19 cellular contexts compared by ENCODE assay signal in genomic region chr11:2808850-2809847, GRCh38.
DNase-seq lines count a peak whose midpoint lies in the region; ATAC-seq and TF ChIP-seq lines count a peak whose summit lies in the region.
"Had no signal": no experiment of that assay in that cellular context is flagged by ENCODE, and none has a peak within 500 bp of the region (broad histone marks: within the 10 kb centered on the region; RNA-seq: fewer than 3 reads in every experiment).

No MANE protein-coding gene starts in this region.

- TF ChIP-seq POLR2A in right lobe of liver (IDR thresholded peaks at IDR 0.05) = no peak

- H3K4me1 ChIP-seq in right lobe of liver (no peaks in the 10 kb centered on the region), PC-3 (ENCODE audit: insufficient read depth, low read length) (0 out of 2 replicates have a peak, but pooled peaks cover 3% of the 10 kb centered on the region)

- H3F3A ChIP-seq in PC-3 (ENCODE audit: low read length, unreplicated experiment) = no peaks in the 10 kb centered on the region

- H3K79me2 ChIP-seq in PC-3 (ENCODE audit: low read length) = no peaks in the 10 kb centered on the region

- no peak overlapping the region for H3K9ac ChIP-seq in PC-3 (ENCODE audit: low read length)

- no peaks in the 10 kb centered on the region for H3K27me3 ChIP-seq in right lobe of liver
- no peaks in the 10 kb centered on the region for H3K27me3 ChIP-seq in PC-3 (ENCODE audit: low read length)
- H3K27me3 ChIP-seq: esophagus muscularis mucosa, neutrophil had no signal

- BruUV-seq in PC-3 (replicated peaks; lab: Mats Ljungman, UMichigan) = no TSS peak

- H3K9me3 Mint-ChIP-seq in activated T-helper 17 cell treated with anti-CD3 and anti-CD28 coated beads, Interleukin-2, amount 50 U/mL, for 72 hours = peaks cover 4% of the 10 kb centered on the region
- no peaks in the 10 kb centered on the region for H3K9me3 Mint-ChIP-seq in effector memory CD8-positive, alpha-beta T cell
- H3K9me3 Mint-ChIP-seq: immature natural killer cell had no signal

- peak; percentile 15 for DNase-seq in NCI-H748 (lab: John Stamatoyannopoulos, UW; ENCODE audit: unreplicated experiment)
- DNase-seq in NCI-H748 treated with DMSO at 0.1 percent for 48 hours (lab: John Stamatoyannopoulos, UW) = no peak
- DNase-seq in right lobe of liver = peak in 2 of 3 donors; percentile 3 to 29
- DNase-seq in stimulated activated CD8-positive, alpha-beta memory T cell treated with anti-CD3 and anti-CD28 coated beads, Interleukin-4, amount 100 ng/mL, for 48 hours = peak; percentile 39
- no peak for DNase-seq in PC-3
- DNase-seq in effector memory CD8-positive, alpha-beta T cell = no peak
- DNase-seq: activated CD8-positive, alpha-beta memory T cell treated with anti-CD3 and anti-CD28 coated beads, Interleukin-2, amount 50 U/mL, for 48 hours; GDM1; immature natural killer cell; mesendoderm; NCI-H1930; NCI-H524 treated with DMSO at 0.1 percent for 48 hours; stimulated activated CD4-positive, alpha-beta T cell treated with anti-CD3 and anti-CD28 coated beads, Interleukin-4, amount 100 ng/mL, for 1 hour had no signal

- H3K4me3 Mint-ChIP-seq in activated T-helper 17 cell treated with anti-CD3 and anti-CD28 coated beads, Interleukin-2, amount 50 U/mL, for 72 hours = no peak overlapping the region
- no peak overlapping the region for H3K4me3 Mint-ChIP-seq in effector memory CD8-positive, alpha-beta T cell

- H3K9me3 ChIP-seq in right lobe of liver = no peaks in the 10 kb centered on the region
- no peaks in the 10 kb centered on the region for H3K9me3 ChIP-seq in PC-3 (ENCODE audit: low read length)
- H3K9me3 ChIP-seq: esophagus muscularis mucosa, neutrophil had no signal

- no peaks in the 10 kb centered on the region for H3K36me3 ChIP-seq in right lobe of liver
- H3K36me3 ChIP-seq in PC-3 (ENCODE audit: low read depth, low read length) = no peaks in the 10 kb centered on the region
- H3K36me3 ChIP-seq: esophagus muscularis mucosa, neutrophil had no signal

- no peak overlapping the region for H2AFZ ChIP-seq in PC-3 (ENCODE audit: low read length)

- H3K36me3 Mint-ChIP-seq in activated T-helper 17 cell treated with anti-CD3 and anti-CD28 coated beads, Interleukin-2, amount 50 U/mL, for 72 hours (ENCODE audit: low read depth) = no peaks in the 10 kb centered on the region
- no peaks in the 10 kb centered on the region for H3K36me3 Mint-ChIP-seq in effector memory CD8-positive, alpha-beta T cell (ENCODE audit: insufficient read depth)
- H3K36me3 Mint-ChIP-seq: immature natural killer cell had no signal

- TF ChIP-seq CTCF in right lobe of liver (IDR thresholded peaks at IDR 0.05) (no peak), PC-3 (conservative IDR thresholded peaks at IDR 0.05; ENCODE audit: low read depth, low read length) (no peak)

- POLR2A ChIA-PET in PC-3 (lab: Charles Lee; ENCODE audit: unreplicated experiment) = no interaction called here

- H3K4me3 ChIP-seq in right lobe of liver (no peak overlapping the region), PC-3 (ENCODE audit: low read length) (no peak overlapping the region)
- H3K4me3 ChIP-seq: esophagus muscularis mucosa had no signal

- no peak overlapping the region for H3K4me2 ChIP-seq in PC-3 (ENCODE audit: low read length)

- H3K27ac Mint-ChIP-seq in activated T-helper 17 cell treated with anti-CD3 and anti-CD28 coated beads, Interleukin-2, amount 50 U/mL, for 72 hours = no peak overlapping the region
- no peak overlapping the region for H3K27ac Mint-ChIP-seq in effector memory CD8-positive, alpha-beta T cell
- H3K27ac Mint-ChIP-seq: activated naive CD8-positive, alpha-beta T cell; immature natural killer cell had no signal

- H4K20me1 ChIP-seq in PC-3 (ENCODE audit: low read length) = no peaks in the 10 kb centered on the region

- CTCF ChIA-PET in PC-3 (lab: Charles Lee) = no interaction called here

- H3K4me1 Mint-ChIP-seq in activated T-helper 17 cell treated with anti-CD3 and anti-CD28 coated beads, Interleukin-2, amount 50 U/mL, for 72 hours = peaks cover 16% of the 10 kb centered on the region
- H3K4me1 Mint-ChIP-seq in effector memory CD8-positive, alpha-beta T cell (ENCODE audit: low read depth in 2 of 2) = peaks cover 9 to 13% of the 10 kb centered on the region in 2 donors

- intact Hi-C loops in right lobe of liver (cut with DNase I) = no loop called here
- intact Hi-C loops in PC-3 (cut with micrococcal nuclease) = no loop called here

- H3K27ac ChIP-seq in right lobe of liver = no peak overlapping the region
- no peak overlapping the region for H3K27ac ChIP-seq in PC-3 (ENCODE audit: low read length)
- H3K27ac ChIP-seq: neutrophil had no signal

- WGBS in right lobe of liver (ENCODE audit: insufficient coverage, low coverage, low lambda C conversion rate, missing lambda C conversion rate) = 63% methylated on average over 14 of the region's 15 CpGs

- ATAC-seq in activated T-helper 17 cell treated with anti-CD3 and anti-CD28 coated beads, Interleukin-2, amount 50 U/mL, for 72 hours (replicated peaks) = peak; percentile 18
- ATAC-seq in right lobe of liver = no peak
- ATAC-seq in HG02759 (IDR thresholded peaks at IDR 0.05; ENCODE audit: unreplicated experiment) = no peak
- no peak for ATAC-seq in PC-3
- ATAC-seq in effector memory CD8-positive, alpha-beta T cell (replicated peaks) = no peak
- ATAC-seq: activated CD4-positive, CD25-positive, alpha-beta regulatory T cell treated with anti-CD3 and anti-CD28 coated beads, Interleukin-2, amount 50 U/mL, for 24 hours had no signal

- no peaks in the 10 kb centered on the region for H3K9me2 ChIP-seq in PC-3 (replicated peaks; ENCODE audit: low read length)

- H3K27me3 Mint-ChIP-seq in activated T-helper 17 cell treated with anti-CD3 and anti-CD28 coated beads, Interleukin-2, amount 50 U/mL, for 72 hours = no peaks in the 10 kb centered on the region
- H3K27me3 Mint-ChIP-seq in effector memory CD8-positive, alpha-beta T cell = peaks cover 20 to 27% of the 10 kb centered on the region in 2 donors
- H3K27me3 Mint-ChIP-seq: activated naive CD8-positive, alpha-beta T cell had no signal

Comparison
In these comparisons a context has a peak if more than half of its experiments do, and no peak if none do; other contexts are left out.
1. DNase-seq: peak in NCI-H748 (single experiment), right lobe of liver (2 of 3) and stimulated activated CD8-positive, alpha-beta memory T cell treated with anti-CD3 and anti-CD28 coated beads, Interleukin-4, amount 100 ng/mL, for 48 hours (single experiment); none in NCI-H748 treated with DMSO at 0.1 percent for 48 hours (single experiment), PC-3 (single experiment) and effector memory CD8-positive, alpha-beta T cell (0 of 3).